Comparison of ENCODE assay signal across 9 cellular contexts in genomic region chrX:131746491-131746968, GRCh38.
DNase-seq lines count a peak whose midpoint lies in the region; ATAC-seq and FAIRE-seq lines count a peak whose summit lies in the region.
"Had no signal": no experiment of that assay in that cellular context is flagged by ENCODE, and none has a peak within 500 bp of the region (broad histone marks: within the 10 kb centered on the region; RNA-seq: fewer than 3 reads in every experiment).

No MANE protein-coding gene starts in this region.

- peaks cover 0 to 8% of the 10 kb centered on the region in 2 donors for H3K4me1 Mint-ChIP-seq in natural killer cell treated with Interleukin-12 subunit alpha and Interleukin-12 subunit beta and Interleukin-15 and Interleukin-18, amount 100 ng/mL, for 72 hours (ENCODE audit: low read depth in 2 of 2)
- H3K4me1 Mint-ChIP-seq: brain had no signal

- no peaks in the 10 kb centered on the region for H3K9me3 Mint-ChIP-seq in natural killer cell treated with Interleukin-12 subunit alpha and Interleukin-12 subunit beta and Interleukin-15 and Interleukin-18, amount 100 ng/mL, for 72 hours

- H3K4me3 ChIP-seq in adipocyte (ENCODE audit: low read length): peak overlapping the region; percentile 82
- peak overlapping the region in 1 of 2 donors; percentile 62 for H3K4me3 ChIP-seq in small intestine (ENCODE audit: low read depth in 1 of 2, low read length in 2 of 2)

- WGBS in small intestine, 3 donors: 46 to 91% (median 80%) methylated on average over 11 to 14 of the region's 14 CpGs

- ATAC-seq in GM18909 (IDR thresholded peaks at IDR 0.05; ENCODE audit: poor library complexity, unreplicated experiment): peak; percentile 47
- ATAC-seq in natural killer cell treated with Interleukin-12 subunit alpha and Interleukin-12 subunit beta and Interleukin-15 and Interleukin-18, amount 100 ng/mL, for 72 hours: peak in 1 of 2 donors; percentile 82

- H3K27ac ChIP-seq in small intestine (ENCODE audit: low read depth in 1 of 2, low read length in 1 of 2): peak overlapping the region in 1 of 2 donors; percentile 64

- H3K27me3 ChIP-seq in adipocyte (replicated peaks; ENCODE audit: control insufficient read depth, insufficient read depth, low read length) (no peaks in the 10 kb centered on the region), small intestine (ENCODE audit: control insufficient read depth in 2 of 2, insufficient read depth in 2 of 2, low read length in 2 of 2) (no peaks in the 10 kb centered on the region)

- FAIRE-seq in frontal cortex (lab: Jason Lieb, UNC): no peak
- no peak for FAIRE-seq in small intestine (lab: Jason Lieb, UNC)

- no peaks in the 10 kb centered on the region for H3K9me3 ChIP-seq in adipocyte (ENCODE audit: control insufficient read depth, low read length)
- no peaks in the 10 kb centered on the region for H3K9me3 ChIP-seq in small intestine (ENCODE audit: control insufficient read depth, low read depth)

- H3K36me3 ChIP-seq in adipocyte (ENCODE audit: control insufficient read depth, insufficient read depth, low read length, severe bottlenecking) (no peaks in the 10 kb centered on the region), small intestine (ENCODE audit: control insufficient read depth in 2 of 2, insufficient read depth in 2 of 2, low read length in 2 of 2) (no peaks in the 10 kb centered on the region)

- H3K27me3 Mint-ChIP-seq in natural killer cell treated with Interleukin-12 subunit alpha and Interleukin-12 subunit beta and Interleukin-15 and Interleukin-18, amount 100 ng/mL, for 72 hours: no peaks in the 10 kb centered on the region
- H3K27me3 Mint-ChIP-seq: brain had no signal

- H3K4me1 ChIP-seq in adipocyte (ENCODE audit: control insufficient read depth, insufficient read depth, low read length) (peaks cover 4% of the 10 kb centered on the region), small intestine (ENCODE audit: control insufficient read depth in 2 of 2, insufficient read depth in 1 of 2, low read depth in 1 of 2, low read length in 1 of 2) (no peaks in the 10 kb centered on the region)

- H3K4me3 Mint-ChIP-seq in natural killer cell treated with Interleukin-12 subunit alpha and Interleukin-12 subunit beta and Interleukin-15 and Interleukin-18, amount 100 ng/mL, for 72 hours: no peak overlapping the region
- H3K4me3 Mint-ChIP-seq: brain had no signal

- H3K27ac Mint-ChIP-seq in natural killer cell treated with Interleukin-12 subunit alpha and Interleukin-12 subunit beta and Interleukin-15 and Interleukin-18, amount 100 ng/mL, for 72 hours: peak overlapping the region in 1 of 2 donors; percentile 88
- H3K27ac Mint-ChIP-seq: brain had no signal

- peak; percentile 43 for DNase-seq in AG08396 (ENCODE audit: low spot score)
- peak; percentile 79 to 99 (median 93) for DNase-seq in NCI-H1417 (lab: John Stamatoyannopoulos, UW)
- peak; percentile 78 for DNase-seq in adipocyte (ENCODE audit: low read depth)
- peak; percentile 71 for DNase-seq in natural killer cell treated with Interleukin-12 subunit alpha and Interleukin-12 subunit beta and Interleukin-15 and Interleukin-18, amount 100 ng/mL, for 72 hours (ENCODE audit: low spot score)
- DNase-seq in frontal cortex (ENCODE audit: low spot score in 2 of 2): no peak
- DNase-seq in small intestine: no peak
- no peak for DNase-seq in medulla oblongata (ENCODE audit: extremely low spot score)

- H3K9ac ChIP-seq in adipocyte (ENCODE audit: low read length): peak overlapping the region; percentile 82

- H3K36me3 Mint-ChIP-seq in natural killer cell treated with Interleukin-12 subunit alpha and Interleukin-12 subunit beta and Interleukin-15 and Interleukin-18, amount 100 ng/mL, for 72 hours: no peaks in the 10 kb centered on the region

Comparison
In these comparisons a context has a peak if more than half of its experiments do, and no peak if none do; other contexts are left out.
1. DNase-seq: peak in AG08396 (single experiment), NCI-H1417 (3 of 3), adipocyte (single experiment) and natural killer cell treated with Interleukin-12 subunit alpha and Interleukin-12 subunit beta and Interleukin-15 and Interleukin-18, amount 100 ng/mL, for 72 hours (single experiment); none in frontal cortex (0 of 2), small intestine (single experiment) and medulla oblongata (single experiment).